10 cellular contexts compared by ENCODE assay signal in the genomic region with DNA sequence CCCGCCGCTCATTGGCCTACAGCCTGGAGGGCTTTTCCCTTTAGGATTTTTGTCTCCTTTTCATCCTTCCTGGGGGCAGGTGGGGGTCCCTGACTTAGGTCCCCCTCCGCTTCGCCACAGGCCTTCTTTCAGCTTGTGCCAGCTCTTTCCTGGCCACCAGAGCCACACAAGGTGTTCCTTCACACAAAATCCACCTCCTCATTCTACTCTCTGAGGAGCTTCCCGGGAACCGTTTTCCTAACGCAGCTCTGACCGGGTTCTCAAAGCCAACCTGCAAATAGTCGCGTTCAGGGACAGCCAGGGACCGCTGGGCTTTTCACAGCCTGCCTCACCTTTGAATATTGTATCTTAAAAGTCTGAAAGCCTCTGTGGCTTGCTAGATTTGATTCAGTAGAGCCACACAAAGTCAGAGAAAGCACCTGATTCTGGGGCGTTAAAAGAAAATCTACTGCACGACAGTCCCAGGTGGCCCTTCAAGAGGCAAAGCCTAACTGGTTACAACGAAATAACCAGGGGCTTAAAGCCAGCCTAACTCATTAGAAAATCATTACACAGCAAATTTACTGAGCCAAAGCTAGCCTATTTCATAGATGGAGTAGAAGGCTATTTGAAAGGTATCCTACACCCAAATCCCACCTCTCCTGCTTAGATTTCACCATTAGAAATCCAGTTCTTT. TPM values are rescaled to one million over a fixed set of nuclear protein-coding genes. Genes with fewer than 3 reads are reported as not detected.
DNase-seq lines count a peak whose midpoint lies in the region; FAIRE-seq and TF ChIP-seq lines count a peak whose summit lies in the region.
"Had no signal": no experiment of that assay in that cellular context is flagged by ENCODE, and none has a peak within 500 bp of the region (broad histone marks: within the 10 kb centered on the region; RNA-seq: fewer than 3 reads in every experiment).

No MANE protein-coding gene starts in this region.

- TF ChIP-seq CTCF in VCaP (conservative IDR thresholded peaks at IDR 0.05) (no peak), hepatocyte (IDR thresholded peaks at IDR 0.05; ENCODE audit: poor library complexity) (no peak)

- H3K9me2 ChIP-seq in hepatocyte (replicated peaks; ENCODE audit: insufficient read depth), result no peaks in the 10 kb centered on the region

- peaks cover 4% of the 10 kb centered on the region for H3K4me1 ChIP-seq in hepatocyte (ENCODE audit: insufficient read depth)

- FAIRE-seq in RCC 7860 (lab: Jason Lieb, UNC), result no peak

- H3K27me3 ChIP-seq in hepatocyte, result no peaks in the 10 kb centered on the region

- no peaks in the 10 kb centered on the region for H3K9me3 ChIP-seq in hepatocyte (ENCODE audit: low read depth)

- H3K36me3 ChIP-seq in hepatocyte (replicated peaks; ENCODE audit: insufficient read depth, low read depth), result no peaks in the 10 kb centered on the region

- no peaks in the 10 kb centered on the region for H4K20me1 ChIP-seq in hepatocyte (ENCODE audit: insufficient read depth, poor library complexity, severe bottlenecking)

- WGBS in hepatocyte (ENCODE audit: low lambda C conversion rate, missing lambda C conversion rate), result 62% methylated on average over 14 of the region's 14 CpGs

- peak overlapping the region; percentile 38 for H2AFZ ChIP-seq in hepatocyte

- H3K4me3 ChIP-seq in hepatocyte, result peak overlapping the region; percentile 36

- DNase-seq in DMS 273 (lab: John Stamatoyannopoulos, UW; ENCODE audit: unreplicated experiment) (peak; percentile 69), DMS 273 treated with DMSO at 0.1 percent for 48 hours (lab: John Stamatoyannopoulos, UW) (no peak), hepatocyte (ENCODE audit: low spot score) (no peak), retina (peak; percentile 65), RCC 7860 (ENCODE audit: low spot score) (no peak), cerebellum (ENCODE audit: low spot score) (no peak), DMS79 treated with DMSO at 0.1 percent for 48 hours (lab: John Stamatoyannopoulos, UW) (no peak)

- peak overlapping the region; percentile 84 for H3K4me2 ChIP-seq in hepatocyte

- peaks cover 27% of the 10 kb centered on the region for H3K79me2 ChIP-seq in hepatocyte

- H3K27ac ChIP-seq in VCaP, result peak overlapping the region; percentile 13; the same call in 1 of the 2 replicates
- peak overlapping the region; percentile 56 for H3K27ac ChIP-seq in hepatocyte
- H3K27ac ChIP-seq: 22Rv1 had no signal

RNA-seq across cellular contexts. Expression of gene GPC3, which starts 0.8 kb away (rescaled TPM):
- total RNA-seq in hepatocyte (860 and 874 TPM in 2 replicates), cerebellum (13.8 TPM)
- 618 and 789 TPM in 2 replicates for polyA plus RNA-seq in hepatocyte
- total RNA-seq: glomerular endothelial cell had no signal

Comparison
In these comparisons a context has a peak if more than half of its experiments do, and no peak if none do; other contexts are left out.
1. DNase-seq: peak in DMS 273 (single experiment) and retina (single experiment); none in DMS 273 treated with DMSO at 0.1 percent for 48 hours (single experiment), hepatocyte (single experiment), RCC 7860 (single experiment), cerebellum (single experiment) and DMS79 treated with DMSO at 0.1 percent for 48 hours (single experiment).
2. RNA of gene GPC3, which starts 0.8 kb away (total RNA-seq): 860 to 874 TPM in hepatocyte; 13.8 TPM in cerebellum (single experiment); every median in the first group is over 10 times any median in the second.